19 cellular contexts compared by ENCODE assay signal in the genomic region with DNA sequence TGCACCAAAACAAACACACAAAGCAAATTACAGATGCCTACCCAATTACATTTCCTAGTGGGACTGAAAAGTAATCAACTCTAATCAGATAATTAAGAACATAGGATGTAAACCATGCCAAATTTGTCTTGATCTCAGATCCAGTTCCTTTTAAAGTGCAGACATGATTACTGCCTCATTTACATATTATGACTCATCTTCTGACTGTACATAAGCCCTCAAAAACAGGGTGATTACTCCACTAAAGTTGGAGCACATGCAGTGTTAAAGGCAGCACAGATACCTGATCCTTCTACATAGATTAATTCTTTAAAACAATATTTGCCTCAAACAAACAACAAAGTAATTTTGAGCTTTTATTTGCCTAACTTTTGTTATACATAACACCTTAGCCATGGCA.
A peak's percentile ranks its signal among the peaks of the same experiment; 100 is the strongest.
DNase-seq lines count a peak whose midpoint lies in the region; ATAC-seq and TF ChIP-seq lines count a peak whose summit lies in the region.
"Had no signal": no experiment of that assay in that cellular context is flagged by ENCODE, and none has a peak within 500 bp of the region (broad histone marks: within the 10 kb centered on the region; RNA-seq: fewer than 3 reads in every experiment).

No MANE protein-coding gene starts in this region.

- H3K4me3 ChIP-seq in ACC112 (ENCODE audit: low read depth, low read length), result no peak overlapping the region
- no peak overlapping the region for H3K4me3 ChIP-seq in upper lobe of right lung
- no peak overlapping the region for H3K4me3 ChIP-seq in mucosa of descending colon
- H3K4me3 ChIP-seq: hepatocyte had no signal

- H3K4me1 ChIP-seq in ACC112 (ENCODE audit: control insufficient read depth, insufficient read depth, low read length, unreplicated experiment), result peaks cover 18% of the 10 kb centered on the region
- no peaks in the 10 kb centered on the region for H3K4me1 ChIP-seq in upper lobe of right lung
- H3K4me1 ChIP-seq in mucosa of descending colon (ENCODE audit: low read depth), result no peaks in the 10 kb centered on the region

- TF ChIP-seq CTCF in brain (conservative IDR thresholded peaks at IDR 0.05) (no peak), upper lobe of right lung (IDR thresholded peaks at IDR 0.05) (no peak), mucosa of descending colon (IDR thresholded peaks at IDR 0.05) (no peak)

- no peak overlapping the region for H3K27ac ChIP-seq in ACC112 (ENCODE audit: low read depth, low read length)
- H3K27ac ChIP-seq in upper lobe of right lung, result no peak overlapping the region
- H3K27ac ChIP-seq: epithelial cell of prostate, hepatocyte had no signal

- H2AFZ ChIP-seq in ACC112 (ENCODE audit: low read length, unreplicated experiment), result peak overlapping the region; percentile 62
- H2AFZ ChIP-seq: hepatocyte had no signal

- H3K9me3 ChIP-seq in upper lobe of right lung (no peaks in the 10 kb centered on the region), mucosa of descending colon (no peaks in the 10 kb centered on the region)

- H3K36me3 ChIP-seq in ACC112 (ENCODE audit: insufficient read depth, low read length) (no peaks in the 10 kb centered on the region), upper lobe of right lung (no peaks in the 10 kb centered on the region), mucosa of descending colon (ENCODE audit: low read depth) (no peaks in the 10 kb centered on the region)

- H3K9me3 Mint-ChIP-seq in brain, result peaks cover 0 to 47% (median 7%) of the 10 kb centered on the region in 5 experiments
- peaks cover 0 to 7% of the 10 kb centered on the region in 2 donors for H3K9me3 Mint-ChIP-seq in stimulated activated naive CD8-positive, alpha-beta T cell treated with anti-CD3 and anti-CD28 coated beads, Interleukin-15, amount 100 ng/mL, for 72 hours
- H3K9me3 Mint-ChIP-seq: activated naive CD4-positive, alpha-beta T cell treated with anti-CD3 and anti-CD28 coated beads, Interleukin-2, amount 10 ng/mL, durations not matched to agents 7 days and 5 days had no signal

- peak overlapping the region in 3 of 5 experiments; percentile 6 to 16 (median 9) for H3K27ac Mint-ChIP-seq in brain
- no peak overlapping the region for H3K27ac Mint-ChIP-seq in stimulated activated naive CD8-positive, alpha-beta T cell treated with anti-CD3 and anti-CD28 coated beads, Interleukin-15, amount 100 ng/mL, for 72 hours
- H3K27ac Mint-ChIP-seq: activated naive CD4-positive, alpha-beta T cell treated with anti-CD3 and anti-CD28 coated beads, Interleukin-2, amount 10 ng/mL, durations not matched to agents 7 days and 5 days; naive B cell; WTC11 had no signal

- H3K4me3 Mint-ChIP-seq in brain, result no peak overlapping the region
- no peak overlapping the region for H3K4me3 Mint-ChIP-seq in stimulated activated naive CD8-positive, alpha-beta T cell treated with anti-CD3 and anti-CD28 coated beads, Interleukin-15, amount 100 ng/mL, for 72 hours
- H3K4me3 Mint-ChIP-seq: activated naive CD4-positive, alpha-beta T cell treated with anti-CD3 and anti-CD28 coated beads, Interleukin-2, amount 10 ng/mL, durations not matched to agents 7 days and 5 days; central memory CD8-positive, alpha-beta T cell; naive B cell; WTC11 had no signal

- no peaks in the 10 kb centered on the region for H3K27me3 Mint-ChIP-seq in brain
- no peaks in the 10 kb centered on the region for H3K27me3 Mint-ChIP-seq in stimulated activated naive CD8-positive, alpha-beta T cell treated with anti-CD3 and anti-CD28 coated beads, Interleukin-15, amount 100 ng/mL, for 72 hours
- H3K27me3 Mint-ChIP-seq: activated naive CD4-positive, alpha-beta T cell treated with anti-CD3 and anti-CD28 coated beads, Interleukin-2, amount 10 ng/mL, durations not matched to agents 7 days and 5 days had no signal

- intact Hi-C loops in upper lobe of right lung (cut with DNase I) (no loop called here), mucosa of descending colon (cut with DNase I, micrococcal nuclease) (no loop called here)

- ATAC-seq in HG02759 (IDR thresholded peaks at IDR 0.05; ENCODE audit: unreplicated experiment), result peak; percentile 53
- no peak for ATAC-seq in stimulated activated naive CD8-positive, alpha-beta T cell treated with anti-CD3 and anti-CD28 coated beads, Interleukin-15, amount 100 ng/mL, for 72 hours
- no peak for ATAC-seq in upper lobe of right lung
- ATAC-seq in mucosa of descending colon, result no peak
- ATAC-seq: left colon, WTC11 had no signal

- H3K4me1 Mint-ChIP-seq in brain, result peaks cover 8% of the 10 kb centered on the region
- no peaks in the 10 kb centered on the region for H3K4me1 Mint-ChIP-seq in stimulated activated naive CD8-positive, alpha-beta T cell treated with anti-CD3 and anti-CD28 coated beads, Interleukin-15, amount 100 ng/mL, for 72 hours
- H3K4me1 Mint-ChIP-seq: activated naive CD4-positive, alpha-beta T cell treated with anti-CD3 and anti-CD28 coated beads, Interleukin-2, amount 10 ng/mL, durations not matched to agents 7 days and 5 days; central memory CD8-positive, alpha-beta T cell; naive B cell had no signal

- no peaks in the 10 kb centered on the region for H3K79me2 ChIP-seq in ACC112 (ENCODE audit: control insufficient read depth, insufficient read depth, low read length, unreplicated experiment)
- H3K79me2 ChIP-seq: hepatocyte had no signal

- DNase-seq in NCI-H2029 treated with DMSO at 0.1 percent for 48 hours (lab: John Stamatoyannopoulos, UW), result peak; percentile 20
- DNase-seq in stimulated activated naive CD8-positive, alpha-beta T cell treated with anti-CD3 and anti-CD28 coated beads, Interleukin-15, amount 100 ng/mL, for 72 hours, result no peak
- DNase-seq in DMS114 treated with DMSO at 0.1 percent for 48 hours (lab: John Stamatoyannopoulos, UW; ENCODE audit: unreplicated experiment), result no peak
- DNase-seq in upper lobe of right lung, result no peak
- DNase-seq in mucosa of descending colon, result no peak
- DNase-seq: activated naive CD4-positive, alpha-beta T cell treated with anti-CD3 and anti-CD28 coated beads, Interleukin-2, amount 10 ng/mL, durations not matched to agents 7 days and 5 days; AML-193; DMS153; left colon; naive B cell; NCI-H2171 treated with DMSO at 0.1 percent for 48 hours; retina had no signal

- H3K36me3 Mint-ChIP-seq in brain, result no peaks in the 10 kb centered on the region
- H3K36me3 Mint-ChIP-seq: activated naive CD4-positive, alpha-beta T cell treated with anti-CD3 and anti-CD28 coated beads, Interleukin-2, amount 10 ng/mL, durations not matched to agents 7 days and 5 days; naive B cell had no signal

- H3K27me3 ChIP-seq in ACC112 (ENCODE audit: insufficient read depth, low read length) (0 out of 2 replicates have a peak, but pooled peaks cover 4% of the 10 kb centered on the region), upper lobe of right lung (no peaks in the 10 kb centered on the region)
- H3K27me3 ChIP-seq: hepatocyte had no signal

Comparison
In these comparisons a context has a peak if more than half of its experiments do, and no peak if none do; other contexts are left out.
1. H3K27ac Mint-ChIP-seq: peak in brain (3 of 5); none in stimulated activated naive CD8-positive, alpha-beta T cell treated with anti-CD3 and anti-CD28 coated beads, Interleukin-15, amount 100 ng/mL, for 72 hours (0 of 2).